In genomic region chr17:75411328-75412067, GRCh38 we compare ENCODE assay signal across 15 cellular contexts. TPM values are rescaled to one million over a fixed set of nuclear protein-coding genes. Genes with fewer than 3 reads are reported as not detected.
DNase-seq lines count a peak whose midpoint lies in the region; ATAC-seq and TF ChIP-seq lines count a peak whose summit lies in the region.
"Had no signal": no experiment of that assay in that cellular context is flagged by ENCODE, and none has a peak within 500 bp of the region (broad histone marks: within the 10 kb centered on the region; RNA-seq: fewer than 3 reads in every experiment).

No MANE protein-coding gene starts in this region.

- CTCF ChIA-PET in activated naive CD4-positive, alpha-beta T cell treated with anti-CD3 and anti-CD28 coated beads for 36 hours (lab: Charles Lee), result interaction anchor here (0.6 to 2.7 kb wide), 15 partner anchors 16 to 450 kb away, joined by 3 to 19 read pairs (median 4); partner anchors contain the start of genes GGA3, MIF4GD and SLC25A19

- no peaks in the 10 kb centered on the region for H3K36me3 Mint-ChIP-seq in activated naive CD4-positive, alpha-beta T cell treated with anti-CD3 and anti-CD28 coated beads, Interleukin-2, amount 50 U/mL, for 72 hours
- H3K36me3 Mint-ChIP-seq in activated naive CD4-positive, alpha-beta T cell treated with anti-CD3 and anti-CD28 coated beads for 36 hours (ENCODE audit: low read depth), result no peaks in the 10 kb centered on the region
- no peaks in the 10 kb centered on the region for H3K36me3 Mint-ChIP-seq in T-helper 2 cell treated with Interferon-gamma antibody and Interleukin-4, amounts not matched to agents 5 μg/mL and 100 μg/mL, for 36 hours (ENCODE audit: low read depth)
- no peaks in the 10 kb centered on the region for H3K36me3 Mint-ChIP-seq in glutamatergic neuron (ENCODE audit: unreplicated experiment)

- peak overlapping the region in 1 of 2 donors; percentile 85 for H3K27ac Mint-ChIP-seq in activated naive CD4-positive, alpha-beta T cell treated with anti-CD3 and anti-CD28 coated beads, Interleukin-2, amount 50 U/mL, for 72 hours
- no peak overlapping the region for H3K27ac Mint-ChIP-seq in activated naive CD4-positive, alpha-beta T cell treated with anti-CD3 and anti-CD28 coated beads for 36 hours
- H3K27ac Mint-ChIP-seq in T-helper 2 cell treated with Interferon-gamma antibody and Interleukin-4, amounts not matched to agents 5 μg/mL and 100 μg/mL, for 36 hours, result peak overlapping the region; percentile 69
- H3K27ac Mint-ChIP-seq in glutamatergic neuron (ENCODE audit: unreplicated experiment), result no peak overlapping the region

- H3K27me3 Mint-ChIP-seq in activated naive CD4-positive, alpha-beta T cell treated with anti-CD3 and anti-CD28 coated beads for 36 hours (ENCODE audit: low read depth), result no peaks in the 10 kb centered on the region
- H3K27me3 Mint-ChIP-seq in T-helper 2 cell treated with Interferon-gamma antibody and Interleukin-4, amounts not matched to agents 5 μg/mL and 100 μg/mL, for 36 hours (ENCODE audit: low read depth), result peaks cover 17% of the 10 kb centered on the region
- H3K27me3 Mint-ChIP-seq in glutamatergic neuron (ENCODE audit: unreplicated experiment), result peaks cover 8% of the 10 kb centered on the region

- intact Hi-C loops in activated naive CD4-positive, alpha-beta T cell treated with anti-CD3 and anti-CD28 coated beads for 36 hours (cut with micrococcal nuclease), result no loop called here

- ATAC-seq in activated naive CD4-positive, alpha-beta T cell treated with anti-CD3 and anti-CD28 coated beads, Interleukin-2, amount 50 U/mL, for 72 hours, result peak; percentile 40 to 82
- ATAC-seq in GM18867 (IDR thresholded peaks at IDR 0.05; ENCODE audit: unreplicated experiment), result no peak
- ATAC-seq: heart left ventricle had no signal

- H3K9me3 Mint-ChIP-seq in activated naive CD4-positive, alpha-beta T cell treated with anti-CD3 and anti-CD28 coated beads, Interleukin-2, amount 50 U/mL, for 72 hours, result no peaks in the 10 kb centered on the region
- H3K9me3 Mint-ChIP-seq in activated naive CD4-positive, alpha-beta T cell treated with anti-CD3 and anti-CD28 coated beads for 36 hours, result no peaks in the 10 kb centered on the region
- H3K9me3 Mint-ChIP-seq in T-helper 2 cell treated with Interferon-gamma antibody and Interleukin-4, amounts not matched to agents 5 μg/mL and 100 μg/mL, for 36 hours, result no peaks in the 10 kb centered on the region
- H3K9me3 Mint-ChIP-seq in glutamatergic neuron (ENCODE audit: unreplicated experiment), result no peaks in the 10 kb centered on the region

- H3K4me1 Mint-ChIP-seq in activated naive CD4-positive, alpha-beta T cell treated with anti-CD3 and anti-CD28 coated beads for 36 hours (ENCODE audit: low read depth), result peaks cover 20% of the 10 kb centered on the region
- peaks cover 36% of the 10 kb centered on the region for H3K4me1 Mint-ChIP-seq in T-helper 2 cell treated with Interferon-gamma antibody and Interleukin-4, amounts not matched to agents 5 μg/mL and 100 μg/mL, for 36 hours (ENCODE audit: low read depth)
- no peaks in the 10 kb centered on the region for H3K4me1 Mint-ChIP-seq in glutamatergic neuron (ENCODE audit: low read depth, unreplicated experiment)

- H3K4me3 Mint-ChIP-seq in activated naive CD4-positive, alpha-beta T cell treated with anti-CD3 and anti-CD28 coated beads for 36 hours, result no peak overlapping the region
- H3K4me3 Mint-ChIP-seq in T-helper 2 cell treated with Interferon-gamma antibody and Interleukin-4, amounts not matched to agents 5 μg/mL and 100 μg/mL, for 36 hours, result peak overlapping the region; percentile 47
- H3K4me3 Mint-ChIP-seq in glutamatergic neuron (ENCODE audit: unreplicated experiment), result peak overlapping the region; percentile 0

- no peak for DNase-seq in activated naive CD4-positive, alpha-beta T cell treated with anti-CD3 and anti-CD28 coated beads, Interleukin-2, amount 50 U/mL, for 72 hours (ENCODE audit: low spot score in 2 of 2)
- DNase-seq in activated naive CD4-positive, alpha-beta T cell treated with anti-CD3 and anti-CD28 coated beads for 36 hours, result no peak
- no peak for DNase-seq in T-helper 2 cell treated with Interferon-gamma antibody and Interleukin-4, amounts not matched to agents 5 μg/mL and 100 μg/mL, for 36 hours (ENCODE audit: low spot score)
- no peak for DNase-seq in glutamatergic neuron
- no peak for DNase-seq in pons (ENCODE audit: low spot score)
- no peak for DNase-seq in T-helper 9 cell
- no peak for DNase-seq in NCI-H526 treated with DMSO at 0.1 percent for 48 hours (lab: John Stamatoyannopoulos, UW)
- DNase-seq: COR-L47; effector CD4-positive, alpha-beta T cell; heart left ventricle; NCI-H146; NCI-H226; stimulated activated naive CD4-positive, alpha-beta T cell treated with Interleukin-2 at 50 U/mL for 16 hours; upper lobe of right lung had no signal

- TF ChIP-seq CTCF in glutamatergic neuron (IDR thresholded peaks at IDR 0.05; ENCODE audit: partially characterized antibody, unreplicated experiment), result no peak

RNA-seq across cellular contexts. Expression of gene GRB2, which starts 6.0 kb away (rescaled TPM):
- 100 to 1,000 TPM; 163 to 180 TPM for total RNA-seq in activated naive CD4-positive, alpha-beta T cell treated with anti-CD3 and anti-CD28 coated beads, Interleukin-2, amount 50 U/mL, for 72 hours
- total RNA-seq in activated naive CD4-positive, alpha-beta T cell treated with anti-CD3 and anti-CD28 coated beads for 36 hours, result 100 to 1,000 TPM; 166 to 169 TPM
- 148 TPM for total RNA-seq in glutamatergic neuron (ENCODE audit: unreplicated experiment)

RNA-seq across cellular contexts. Expression of gene TMEM94, which starts 44.9 kb away (rescaled TPM):
- 10 to 100 TPM; 64.5 to 65.2 TPM for total RNA-seq in activated naive CD4-positive, alpha-beta T cell treated with anti-CD3 and anti-CD28 coated beads, Interleukin-2, amount 50 U/mL, for 72 hours
- total RNA-seq in activated naive CD4-positive, alpha-beta T cell treated with anti-CD3 and anti-CD28 coated beads for 36 hours, result 10 to 100 TPM; 50.4 to 53.5 TPM
- 117 TPM for total RNA-seq in glutamatergic neuron (ENCODE audit: unreplicated experiment)
